ENCODE assay signal across 8 cellular contexts in genomic region chr7:152435384-152436278, GRCh38. TPM values are rescaled to one million over a fixed set of nuclear protein-coding genes. Genes with fewer than 3 reads are reported as not detected.
DNase-seq lines count a peak whose midpoint lies in the region; ATAC-seq and TF ChIP-seq lines count a peak whose summit lies in the region.

Gene KMT2C, minus strand, starts transcription at chr7:152436003. Its CDS starts 217 bp downstream, at chr7:152435786.

- WGBS in thymus: under 1% methylated on average over 130 of the region's 136 CpGs

- H3K4me3 ChIP-seq in Peyer's patch (peak within 1 kb of the TSS; percentile 85 to 100 (median 96)), neutrophil (ENCODE audit: low read depth in 1 of 2, low read length in 1 of 2) (peak within 1 kb of the TSS; percentile 76 to 89), thymus (ENCODE audit: low read length) (peak within 1 kb of the TSS; percentile 88)

- H3K27me3 ChIP-seq in Peyer's patch: no peaks in the 10 kb centered on the region
- H3K27me3 ChIP-seq in neutrophil: no peaks in the 10 kb centered on the region
- no peaks in the 10 kb centered on the region for H3K27me3 ChIP-seq in thymus (ENCODE audit: control insufficient read depth, insufficient read depth)

- no peaks in the 10 kb centered on the region for H3K9me3 ChIP-seq in Peyer's patch
- H3K9me3 ChIP-seq in neutrophil: no peaks in the 10 kb centered on the region
- H3K9me3 ChIP-seq in thymus (ENCODE audit: control insufficient read depth): no peaks in the 10 kb centered on the region

- TF ChIP-seq POLR2A in GM15510 (IDR thresholded peaks at IDR 0.05; ENCODE audit: borderline replicate concordance, extremely low read depth, insufficient read length) (peak; percentile 53), Peyer's patch (IDR thresholded peaks at IDR 0.05) (peak; percentile 32 to 57)

- peak; percentile 49 to 79 (median 76) for DNase-seq in Peyer's patch
- peak; percentile 7 for DNase-seq in activated gamma-delta T cell treated with anti-CD3 and anti-CD28 coated beads, Interleukin-2, amount 50 U/mL, for 16 hours (ENCODE audit: low read depth)
- peak; percentile 69 for DNase-seq in germinal center (ENCODE audit: low spot score)
- DNase-seq in epidermal melanocyte (ENCODE audit: insufficient read length, low spot score): no peak

- no peaks in the 10 kb centered on the region for H3K36me3 ChIP-seq in Peyer's patch
- H3K36me3 ChIP-seq in neutrophil: no peaks in the 10 kb centered on the region
- H3K36me3 ChIP-seq in thymus (ENCODE audit: control insufficient read depth, insufficient read depth): no peaks in the 10 kb centered on the region

- H3K4me1 ChIP-seq in Peyer's patch: peaks cover 0 to 18% (median 7%) of the 10 kb centered on the region in 4 donors
- H3K4me1 ChIP-seq in neutrophil (ENCODE audit: control insufficient read depth in 1 of 2, insufficient read depth in 1 of 2, low read depth in 1 of 2, low read length in 1 of 2): peaks cover 28 to 29% of the 10 kb centered on the region in 2 experiments
- no peaks in the 10 kb centered on the region for H3K4me1 ChIP-seq in thymus (ENCODE audit: control insufficient read depth, insufficient read depth, low read length)

- H3K27ac ChIP-seq in Peyer's patch: peak within 1 kb of the TSS; percentile 99 to 100 (median 100)
- peak within 1 kb of the TSS; percentile 97 for H3K27ac ChIP-seq in neutrophil
- H3K27ac ChIP-seq in thymus (ENCODE audit: low read depth): peak within 1 kb of the TSS; percentile 97

- ATAC-seq in HG02973 (IDR thresholded peaks at IDR 0.05; ENCODE audit: unreplicated experiment): peak; percentile 13

- TF ChIP-seq CTCF in Peyer's patch (IDR thresholded peaks at IDR 0.05): no peak
- no peak for TF ChIP-seq CTCF in neutrophil (IDR thresholded peaks at IDR 0.05)

RNA-seq across cellular contexts. Expression of gene KMT2C, which starts in this region (rescaled TPM):
- 100 to 1,000 TPM in 3 of 4 donors, 10 to 100 TPM in 1; 84.2 to 185 (median 111) TPM for total RNA-seq in Peyer's patch
- 14.4 TPM for polyA plus RNA-seq in thymus
